In the genomic region with DNA sequence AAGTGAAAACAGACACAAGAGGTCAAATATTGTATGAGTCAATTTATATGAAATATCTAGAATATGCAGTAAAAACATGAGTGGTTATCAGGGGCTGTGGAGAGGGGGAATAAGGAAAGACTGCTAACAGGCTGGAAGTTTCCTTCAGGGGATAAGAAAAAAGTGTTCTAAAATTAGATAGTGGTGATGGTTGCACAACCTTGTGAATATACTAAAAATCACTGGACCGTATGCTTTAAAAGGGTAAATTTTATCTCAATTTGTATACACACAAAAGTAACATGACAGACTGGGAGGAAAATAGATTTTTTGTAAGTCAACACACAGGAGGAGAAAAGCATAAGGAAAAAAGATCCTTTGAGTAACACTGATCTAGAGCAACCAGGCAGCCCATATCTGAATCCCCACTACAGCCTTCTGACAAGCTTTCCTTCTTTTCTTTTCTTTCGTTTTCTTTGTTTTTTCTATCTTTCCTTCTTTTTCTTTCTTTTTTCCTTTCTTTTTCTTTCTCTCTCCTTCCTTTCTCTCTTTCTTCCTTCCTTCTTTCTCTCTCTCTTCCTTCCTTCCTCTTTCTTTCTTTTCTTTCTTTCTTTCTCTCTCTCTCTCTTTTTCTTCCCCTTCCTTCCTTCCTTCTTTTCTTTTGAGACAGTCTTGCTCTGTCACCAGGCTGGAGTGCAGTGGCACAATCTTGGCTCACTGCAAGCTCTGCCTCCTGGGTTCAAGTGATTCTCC, we compare ENCODE assay signal across 19 cellular contexts.
DNase-seq lines count a peak whose midpoint lies in the region; ATAC-seq and TF ChIP-seq lines count a peak whose summit lies in the region.
"Had no signal": no experiment of that assay in that cellular context is flagged by ENCODE, and none has a peak within 500 bp of the region (broad histone marks: within the 10 kb centered on the region; RNA-seq: fewer than 3 reads in every experiment).

No MANE protein-coding gene starts in this region.

- TF ChIP-seq CTCF in gastrocnemius medialis (IDR thresholded peaks at IDR 0.05 in 4 of 5, conservative IDR thresholded peaks at IDR 0.05 in 1 of 5) (no peak), adrenal gland (IDR thresholded peaks at IDR 0.05) (no peak)

- H3K27me3 ChIP-seq in BLaER1 = no peaks in the 10 kb centered on the region
- H3K27me3 ChIP-seq in CD4-positive, CD25-positive, alpha-beta regulatory T cell (ENCODE audit: control insufficient read depth, insufficient read depth, low read length) = no peaks in the 10 kb centered on the region
- H3K27me3 ChIP-seq in gastrocnemius medialis = no peaks in the 10 kb centered on the region
- H3K27me3 ChIP-seq in adrenal gland = no peaks in the 10 kb centered on the region
- H3K27me3 ChIP-seq: breast epithelium, heart right ventricle had no signal

- DNase-seq in CD4-positive, CD25-positive, alpha-beta regulatory T cell = no peak
- DNase-seq in T-cell (no peak), fibroblast of peridontal ligament (ENCODE audit: extremely low read depth) (peak; percentile 36), gastrocnemius medialis (no peak), adrenal gland (no peak)
- DNase-seq: heart right ventricle; islet precursor cell; NCI-H1105; NCI-H526; SHP77; stimulated activated CD4-positive, alpha-beta T cell treated with anti-CD3 and anti-CD28 coated beads, Interleukin-2, amount 100 ng/mL, for 48 hours had no signal

- POLR2A ChIA-PET in T-cell (lab: Charles Lee) = no interaction called here

- H3K36me3 ChIP-seq in BLaER1 (peaks cover 64% of the 10 kb centered on the region), gastrocnemius medialis (peaks cover 0 to 15% of the 10 kb centered on the region in 2 donors), adrenal gland (replicated peaks in 1 of 2) (peaks cover 0 to 7% of the 10 kb centered on the region in 2 donors)
- peaks cover 34% of the 10 kb centered on the region for H3K36me3 ChIP-seq in CD4-positive, CD25-positive, alpha-beta regulatory T cell (ENCODE audit: control insufficient read depth, insufficient read depth, low read length)
- H3K36me3 ChIP-seq: breast epithelium had no signal

- in situ Hi-C loops in gastrocnemius medialis (cut with MboI; ENCODE audit: low sequenced_read_pairs in 4 of 4) = no loop called here

- H3K9me3 Mint-ChIP-seq in CD4-positive, CD25-positive, alpha-beta regulatory T cell = peaks cover 0 to 5% (median 0%) of the 10 kb centered on the region in 7 donors
- peaks cover 0 to 3% (median 0%) of the 10 kb centered on the region in 3 donors for H3K9me3 Mint-ChIP-seq in T-cell

- H3K9ac ChIP-seq in BLaER1 = no peak overlapping the region
- H3K9ac ChIP-seq: KMS-11, parathyroid adenoma had no signal

- H3K27me3 Mint-ChIP-seq in CD4-positive, CD25-positive, alpha-beta regulatory T cell = no peaks in the 10 kb centered on the region
- no peaks in the 10 kb centered on the region for H3K27me3 Mint-ChIP-seq in T-cell

- peaks cover 32 to 74% (median 67%) of the 10 kb centered on the region in 4 donors for H3K4me1 Mint-ChIP-seq in CD4-positive, CD25-positive, alpha-beta regulatory T cell
- H3K4me1 Mint-ChIP-seq in T-cell = peaks cover 71 to 74% (median 74%) of the 10 kb centered on the region in 3 donors

- 44 to 63% (median 51%) methylated on average over 2 of the region's 2 CpGs for WGBS in adrenal gland, 4 donors

- intact Hi-C loops in gastrocnemius medialis (cut with DNase I; ENCODE audit: low total_unique reads) (no loop called here), adrenal gland (cut with DNase I) (no loop called here)

- H3K9me3 ChIP-seq in BLaER1 = peaks cover 23% of the 10 kb centered on the region
- H3K9me3 ChIP-seq in CD4-positive, CD25-positive, alpha-beta regulatory T cell (ENCODE audit: control insufficient read depth in 2 of 2, low read length in 2 of 2) = no peaks in the 10 kb centered on the region
- no peaks in the 10 kb centered on the region for H3K9me3 ChIP-seq in gastrocnemius medialis
- no peaks in the 10 kb centered on the region for H3K9me3 ChIP-seq in adrenal gland (replicated peaks in 1 of 3)
- H3K9me3 ChIP-seq: breast epithelium had no signal

- no peak for TF ChIP-seq POLR2A in gastrocnemius medialis (IDR thresholded peaks at IDR 0.05)
- TF ChIP-seq POLR2A in adrenal gland (IDR thresholded peaks at IDR 0.05) = no peak

- H3K4me3 ChIP-seq in BLaER1 = no peak overlapping the region
- H3K4me3 ChIP-seq in CD4-positive, CD25-positive, alpha-beta regulatory T cell (ENCODE audit: low read depth, low read length) = no peak overlapping the region
- H3K4me3 ChIP-seq in gastrocnemius medialis = no peak overlapping the region
- no peak overlapping the region for H3K4me3 ChIP-seq in adrenal gland
- H3K4me3 ChIP-seq: breast epithelium, heart right ventricle, lung, skin epidermis had no signal

- H3K4me1 ChIP-seq in BLaER1 (peaks cover 26% of the 10 kb centered on the region), gastrocnemius medialis (peaks cover 0 to 29% of the 10 kb centered on the region in 2 donors), adrenal gland (replicated peaks in 1 of 2) (peaks cover 0 to 19% of the 10 kb centered on the region in 2 donors)
- H3K4me1 ChIP-seq in CD4-positive, CD25-positive, alpha-beta regulatory T cell (ENCODE audit: control insufficient read depth, insufficient read depth, low read length, poor library complexity, severe bottlenecking) = no peaks in the 10 kb centered on the region
- H3K4me1 ChIP-seq: breast epithelium had no signal

- peak overlapping the region; percentile 57 for H3K4me2 ChIP-seq in BLaER1
- H3K4me2 ChIP-seq: KMS-11 had no signal

- H3K27ac ChIP-seq in BLaER1 (no peak overlapping the region), gastrocnemius medialis (peak overlapping the region in 1 of 4 donors; percentile 39), adrenal gland (no peak overlapping the region)
- H3K27ac ChIP-seq in CD4-positive, CD25-positive, alpha-beta regulatory T cell (ENCODE audit: insufficient read depth, low read length, poor library complexity, severe bottlenecking) = no peak overlapping the region
- H3K27ac ChIP-seq: breast epithelium, KMS-11, parathyroid adenoma had no signal

- H3K36me3 Mint-ChIP-seq in CD4-positive, CD25-positive, alpha-beta regulatory T cell = peaks cover 60% of the 10 kb centered on the region
- peaks cover 60% of the 10 kb centered on the region for H3K36me3 Mint-ChIP-seq in T-cell

- CTCF ChIA-PET in T-cell (lab: Charles Lee) = no interaction called here

- H4K20me1 ChIP-seq in BLaER1 = no peaks in the 10 kb centered on the region

- peak overlapping the region in 1 of 4 donors; percentile 33 for H3K4me3 Mint-ChIP-seq in CD4-positive, CD25-positive, alpha-beta regulatory T cell
- H3K4me3 Mint-ChIP-seq in T-cell = no peak overlapping the region

- H3K27ac Mint-ChIP-seq in CD4-positive, CD25-positive, alpha-beta regulatory T cell = peak overlapping the region in 2 of 3 donors; percentile 53 to 84
- H3K27ac Mint-ChIP-seq in T-cell = peak overlapping the region; percentile 17 to 39

- no peak for ATAC-seq in CD4-positive, CD25-positive, alpha-beta regulatory T cell (ENCODE audit: low read depth in 2 of 2)
- ATAC-seq in T-cell (replicated peaks in 1 of 4) (no peak), gastrocnemius medialis (no peak), HG03432 (IDR thresholded peaks at IDR 0.05; ENCODE audit: unreplicated experiment) (no peak)
- ATAC-seq: HCT116, heart right ventricle had no signal
